ENCODE assay signal across 25 cellular contexts in genomic region chr15:73440571-73440970, GRCh38. TPM values are rescaled to one million over a fixed set of nuclear protein-coding genes. Genes with fewer than 3 reads are reported as not detected.
"Had no signal": no experiment of that assay in that cellular context is flagged by ENCODE, and none has a peak within 500 bp of the region (broad histone marks: within the 10 kb centered on the region; RNA-seq: fewer than 3 reads in every experiment).

No MANE protein-coding gene starts in this region.

- H3K4me3 Mint-ChIP-seq: natural killer cell treated with Interleukin-12 subunit alpha and Interleukin-12 subunit beta and Interleukin-15 and Interleukin-18, amount 100 ng/mL, for 72 hours; stimulated activated effector memory CD8-positive, alpha-beta T cell treated with anti-CD3 and anti-CD28 coated beads, Interleukin-12 subunit alpha, Interleukin-12 subunit beta, amount 100 ng/mL, for 72 hours; stimulated activated naive CD8-positive, alpha-beta T cell treated with anti-CD3 and anti-CD28 coated beads, Interleukin-15, Interleukin-2, amounts not matched to agents 100 ng/mL and 50 ng/mL, for 24 hours had no signal

- H3K4me1 Mint-ChIP-seq: stimulated activated effector memory CD8-positive, alpha-beta T cell treated with anti-CD3 and anti-CD28 coated beads, Interleukin-12 subunit alpha, Interleukin-12 subunit beta, amount 100 ng/mL, for 72 hours had no signal

- DNase-seq: effector CD8-positive, alpha-beta T cell; foreskin melanocyte; head of caudate nucleus; left colon; left ventricle myocardium superior; mesenchymal stem cell; midbrain; occipital lobe; pancreas; psoas muscle; retina; right lobe of liver; stimulated activated CD4-positive, alpha-beta T cell treated with anti-CD3 and anti-CD28 coated beads, Interleukin-4, amount 100 ng/mL, for 1 hour; stimulated activated CD8-positive, alpha-beta memory T cell treated with anti-CD3 and anti-CD28 coated beads, Interleukin-4, amount 100 ng/mL, for 48 hours; tibial artery; upper lobe of right lung had no signal

- H3K36me3 Mint-ChIP-seq: natural killer cell treated with Interleukin-12 subunit alpha and Interleukin-12 subunit beta and Interleukin-15 and Interleukin-18, amount 100 ng/mL, for 72 hours; stimulated activated effector memory CD8-positive, alpha-beta T cell treated with anti-CD3 and anti-CD28 coated beads, Interleukin-12 subunit alpha, Interleukin-12 subunit beta, amount 100 ng/mL, for 72 hours had no signal

- H3K27ac Mint-ChIP-seq: natural killer cell treated with Interleukin-12 subunit alpha and Interleukin-12 subunit beta and Interleukin-15 and Interleukin-18, amount 100 ng/mL, for 72 hours; stimulated activated effector memory CD8-positive, alpha-beta T cell treated with anti-CD3 and anti-CD28 coated beads, Interleukin-12 subunit alpha, Interleukin-12 subunit beta, amount 100 ng/mL, for 72 hours; stimulated activated naive CD8-positive, alpha-beta T cell treated with anti-CD3 and anti-CD28 coated beads, Interleukin-15, Interleukin-2, amounts not matched to agents 100 ng/mL and 50 ng/mL, for 24 hours had no signal

- H3K9me3 Mint-ChIP-seq: natural killer cell treated with Interleukin-12 subunit alpha and Interleukin-12 subunit beta and Interleukin-15 and Interleukin-18, amount 100 ng/mL, for 72 hours; stimulated activated effector memory CD8-positive, alpha-beta T cell treated with anti-CD3 and anti-CD28 coated beads, Interleukin-12 subunit alpha, Interleukin-12 subunit beta, amount 100 ng/mL, for 72 hours; stimulated activated naive CD8-positive, alpha-beta T cell treated with anti-CD3 and anti-CD28 coated beads, Interleukin-15, Interleukin-2, amounts not matched to agents 100 ng/mL and 50 ng/mL, for 24 hours had no signal

- ATAC-seq: left colon; left ventricle myocardium superior; natural killer cell treated with Interleukin-12 subunit alpha and Interleukin-12 subunit beta and Interleukin-15 and Interleukin-18, amount 100 ng/mL, for 72 hours; pancreas; psoas muscle; stimulated activated effector memory CD8-positive, alpha-beta T cell treated with anti-CD3 and anti-CD28 coated beads, Interleukin-12 subunit alpha, Interleukin-12 subunit beta, amount 100 ng/mL, for 72 hours; upper lobe of right lung had no signal

RNA-seq across cellular contexts. Expression of gene REC114, which starts 2.4 kb away (rescaled TPM):
- total RNA-seq: dorsolateral prefrontal cortex; hepatocyte; kidney epithelial cell; left colon; lung; natural killer cell treated with Interleukin-12 subunit alpha and Interleukin-12 subunit beta and Interleukin-15 and Interleukin-18, amount 100 ng/mL, for 72 hours; occipital lobe; pancreas; psoas muscle; right lobe of liver; temporal lobe; upper lobe of right lung; vagina had no signal
